ENCODE assay signal across 23 cellular contexts in the genomic region with DNA sequence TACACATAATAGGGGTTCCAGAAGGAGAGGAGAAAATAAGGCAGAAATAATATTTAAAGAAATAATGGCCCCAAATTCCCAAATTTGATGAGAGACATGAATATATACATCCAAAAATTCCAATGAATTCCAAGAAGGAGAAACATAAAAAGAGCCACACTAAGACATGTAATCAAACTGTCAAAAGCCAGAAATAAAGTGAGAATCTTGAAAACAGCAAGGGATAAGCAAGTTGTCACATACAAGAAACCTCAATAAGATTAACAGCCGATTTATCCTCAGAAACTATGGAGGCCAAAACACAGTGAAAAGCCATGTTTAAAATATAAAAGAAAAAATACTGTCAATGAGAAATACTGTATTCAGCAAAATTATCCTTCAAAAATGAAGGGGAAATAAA. TPM values are rescaled to one million over a fixed set of nuclear protein-coding genes. Genes with fewer than 3 reads are reported as not detected.
"Had no signal": no experiment of that assay in that cellular context is flagged by ENCODE, and none has a peak within 500 bp of the region (broad histone marks: within the 10 kb centered on the region; RNA-seq: fewer than 3 reads in every experiment).

No MANE protein-coding gene starts in this region.

- ATAC-seq: activated T-helper 17 cell treated with anti-CD3 and anti-CD28 coated beads, Interleukin-2, amount 50 U/mL, for 72 hours; effector memory CD8-positive, alpha-beta T cell; gastroesophageal sphincter; heart right ventricle; left cardiac atrium; lower lobe of right lung; sciatic nerve had no signal

- H3K4me1 ChIP-seq: breast epithelium, gastroesophageal sphincter, heart right ventricle, lower lobe of right lung, testis, upper lobe of left lung had no signal

- H3K27ac ChIP-seq: breast epithelium, epithelial cell of prostate, gastroesophageal sphincter, heart right ventricle, lower lobe of right lung, testis, upper lobe of left lung had no signal

- DNase-seq: activated CD4-positive, alpha-beta T cell treated with anti-CD3 and anti-CD28 coated beads, Interleukin-2, amount 10 ng/mL, durations not matched to agents 24 days and 14 days; activated CD4-positive, CD25-positive, alpha-beta regulatory T cell; activated CD8-positive, alpha-beta memory T cell treated with anti-CD3 and anti-CD28 coated beads for 24 hours; activated naive CD4-positive, alpha-beta T cell treated with Interleukin-2 at 50 U/mL for 16 hours; aorta; dermis blood vessel endothelial cell; effector memory CD8-positive, alpha-beta T cell; heart right ventricle; left cardiac atrium; lower lobe of right lung; midbrain; testis; upper lobe of left lung had no signal

- H3K4me3 ChIP-seq: breast epithelium, gastroesophageal sphincter, heart right ventricle, lower lobe of right lung, testis, upper lobe of left lung had no signal

- H3K9me3 ChIP-seq: testis had no signal

- H3K27me3 ChIP-seq: breast epithelium, gastroesophageal sphincter, heart right ventricle, testis, upper lobe of left lung had no signal

- H3K36me3 ChIP-seq: breast epithelium, gastroesophageal sphincter, heart right ventricle, lower lobe of right lung, upper lobe of left lung had no signal

RNA-seq across cellular contexts. Expression of a gene that starts 14.5 kb away (rescaled TPM):
- total RNA-seq: myocyte, osteocyte, pulmonary artery endothelial cell had no signal

RNA-seq across cellular contexts. Expression of a gene that starts 51.8 kb away (rescaled TPM):
- total RNA-seq: activated T-helper 17 cell treated with anti-CD3 and anti-CD28 coated beads, Interleukin-2, amount 50 U/mL, for 72 hours; cerebellum; left cardiac atrium; neural crest cell had no signal
